ENCODE assay signal across 30 cellular contexts in the genomic region with DNA sequence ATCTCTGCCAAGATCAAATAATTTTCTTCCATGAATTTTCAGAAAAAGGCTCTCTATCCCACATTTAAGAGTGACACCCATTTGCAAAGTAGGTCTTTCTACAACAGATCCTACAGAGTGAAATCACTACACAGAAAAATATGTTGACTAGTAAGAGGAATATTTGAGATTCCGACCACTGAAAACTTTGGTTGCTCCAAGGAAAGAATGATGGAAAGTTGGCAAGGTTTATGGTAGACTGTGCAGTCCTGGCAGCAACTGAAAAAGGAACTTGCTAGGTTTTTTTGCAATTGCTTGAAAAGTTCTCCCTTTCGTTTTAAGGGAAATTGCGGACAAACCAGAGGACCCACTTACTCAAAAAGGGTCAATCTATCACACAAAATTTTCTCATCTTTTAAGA.
"Had no signal": no experiment of that assay in that cellular context is flagged by ENCODE, and none has a peak within 500 bp of the region (broad histone marks: within the 10 kb centered on the region; RNA-seq: fewer than 3 reads in every experiment).

No MANE protein-coding gene starts in this region.

- FAIRE-seq: endometrium, islet of Langerhans, urothelium cell line had no signal

- H3K27ac ChIP-seq: esophagus squamous epithelium, gastroesophageal sphincter, heart left ventricle, hepatocyte, neural progenitor cell, prostate gland, right atrium auricular region, suprapubic skin, thyroid gland, upper lobe of left lung had no signal

- H3K27me3 Mint-ChIP-seq: effector memory CD8-positive, alpha-beta T cell; stimulated activated naive CD8-positive, alpha-beta T cell treated with anti-CD3 and anti-CD28 coated beads, Interleukin-15, amount 100 ng/mL, for 72 hours had no signal

- H3K4me1 ChIP-seq: esophagus squamous epithelium, gastroesophageal sphincter, heart left ventricle, neural progenitor cell, prostate gland, right atrium auricular region, upper lobe of left lung had no signal

- H3K4me2 ChIP-seq: hepatocyte, neural progenitor cell, smooth muscle cell had no signal

- H2AFZ ChIP-seq: hepatocyte, neural progenitor cell had no signal

- H3K4me3 Mint-ChIP-seq: effector memory CD8-positive, alpha-beta T cell; naive thymus-derived CD4-positive, alpha-beta T cell; nephron; neural progenitor cell; stimulated activated naive CD8-positive, alpha-beta T cell treated with anti-CD3 and anti-CD28 coated beads, Interleukin-15, amount 100 ng/mL, for 72 hours had no signal

- H3K4me3 ChIP-seq: esophagus squamous epithelium, gastroesophageal sphincter, heart left ventricle, hepatocyte, left lung, neural progenitor cell, prostate gland, right atrium auricular region, smooth muscle cell, suprapubic skin, thyroid gland, upper lobe of left lung had no signal

- H3K27ac Mint-ChIP-seq: effector memory CD8-positive, alpha-beta T cell; naive thymus-derived CD4-positive, alpha-beta T cell; nephron; neural progenitor cell; stimulated activated naive CD8-positive, alpha-beta T cell treated with anti-CD3 and anti-CD28 coated beads, Interleukin-15, amount 100 ng/mL, for 72 hours had no signal

- ATAC-seq: effector memory CD8-positive, alpha-beta T cell; gastroesophageal sphincter; heart left ventricle; left lung; naive thymus-derived CD4-positive, alpha-beta T cell; sciatic nerve; stimulated activated naive CD8-positive, alpha-beta T cell treated with anti-CD3 and anti-CD28 coated beads, Interleukin-15, amount 100 ng/mL, for 72 hours had no signal

- H3K9ac ChIP-seq: neural progenitor cell had no signal

- H3K9me3 ChIP-seq: esophagus squamous epithelium, gastroesophageal sphincter, left lung, prostate gland, right atrium auricular region, suprapubic skin, thyroid gland, upper lobe of left lung had no signal

- DNase-seq: cortex of kidney; effector memory CD8-positive, alpha-beta T cell; esophagus squamous epithelium; foreskin fibroblast; heart left ventricle; left cardiac atrium; left lung; mesendoderm; midbrain; naive thymus-derived CD4-positive, alpha-beta T cell; stimulated activated CD4-positive, alpha-beta T cell treated with anti-CD3 and anti-CD28 coated beads, Interleukin-12 subunit alpha, Interleukin-12 subunit beta, amount 100 ng/mL, for 4 hours; stimulated activated CD4-positive, alpha-beta T cell treated with anti-CD3 and anti-CD28 coated beads, Interleukin-1b, Interleukin-23, amount 100 ng/mL, for 48 hours; stimulated activated CD4-positive, alpha-beta T cell treated with anti-CD3 and anti-CD28 coated beads, Interleukin-4, amount 100 ng/mL, for 1 hour; stimulated activated CD8-positive, alpha-beta memory T cell treated with anti-CD3 and anti-CD28 coated beads, Interleukin-4, amount 100 ng/mL, for 48 hours; stimulated activated naive CD4-positive, alpha-beta T cell; stimulated activated naive CD8-positive, alpha-beta T cell treated with anti-CD3 and anti-CD28 coated beads, Interleukin-15, amount 100 ng/mL, for 72 hours; thyroid gland; upper lobe of left lung had no signal

- H3K27me3 ChIP-seq: esophagus squamous epithelium, gastroesophageal sphincter, heart left ventricle, hepatocyte, left lung, neural progenitor cell, right atrium auricular region, suprapubic skin, thyroid gland, upper lobe of left lung had no signal

- H3K9me3 Mint-ChIP-seq: nephron, neural progenitor cell had no signal

- H3K36me3 Mint-ChIP-seq: naive thymus-derived CD4-positive, alpha-beta T cell; neural progenitor cell had no signal

- H3K4me1 Mint-ChIP-seq: neural progenitor cell; stimulated activated naive CD8-positive, alpha-beta T cell treated with anti-CD3 and anti-CD28 coated beads, Interleukin-15, amount 100 ng/mL, for 72 hours had no signal

- H3K79me2 ChIP-seq: hepatocyte had no signal

- H3K36me3 ChIP-seq: esophagus squamous epithelium, gastroesophageal sphincter, heart left ventricle, left lung, neural progenitor cell, prostate gland, right atrium auricular region, suprapubic skin, thyroid gland, upper lobe of left lung had no signal
